22 cellular contexts compared by ENCODE assay signal in the genomic region with DNA sequence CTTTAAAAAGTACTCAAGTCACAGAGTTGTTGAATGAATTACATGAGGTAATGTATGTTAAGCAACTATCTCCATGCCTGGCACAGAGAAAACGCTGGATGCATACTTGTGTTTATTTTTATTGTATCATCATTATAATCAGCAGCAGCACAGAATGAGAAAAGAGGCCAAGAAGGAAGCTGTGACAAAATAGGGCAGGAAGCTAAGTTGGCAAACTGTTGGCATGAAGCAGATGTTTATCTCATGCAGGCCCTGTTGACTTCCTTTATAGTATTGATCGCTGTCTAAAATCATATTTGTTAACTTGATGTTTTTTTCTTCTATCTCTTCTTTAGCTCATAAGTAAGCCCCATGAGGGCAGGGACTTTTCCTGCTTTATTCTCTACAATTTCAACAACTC.
"Had no signal": no experiment of that assay in that cellular context is flagged by ENCODE, and none has a peak within 500 bp of the region (broad histone marks: within the 10 kb centered on the region; RNA-seq: fewer than 3 reads in every experiment).

No MANE protein-coding gene starts in this region.

- DNase-seq: activated B cell treated with CpG ODN at 0.5 μM for 24 hours; activated CD4-positive, alpha-beta T cell treated with anti-CD3 and anti-CD28 coated beads for 1 hour; activated CD4-positive, alpha-beta T cell treated with anti-CD3 and anti-CD28 coated beads, Interleukin-2, amount 10 ng/mL, durations not matched to agents 24 days and 14 days; activated CD4-positive, alpha-beta T cell treated with anti-CD3 and anti-CD28 coated beads, Interleukin-2, amount 50 U/mL, for 48 hours; activated CD8-positive, alpha-beta memory T cell treated with anti-CD3 and anti-CD28 coated beads, Interleukin-2, amount 10 ng/mL, durations not matched to agents 7 days and 5 days; activated effector memory CD4-positive, alpha-beta T cell treated with Interleukin-2 at 50 U/mL for 16 hours; activated naive CD4-positive, alpha-beta T cell; activated T-cell treated with anti-CD3 and anti-CD28 coated beads, Interleukin-2, amount 50 U/mL, for 24 hours; body of pancreas; MM.1S; NCI-H1105; NCI-H1436; NCI-H1694 treated with DMSO at 0.1 percent for 48 hours; NCI-H2029 treated with DMSO at 0.1 percent for 48 hours; NCI-H345; NCI-H510A; NCI-H526 treated with DMSO at 0.1 percent for 48 hours; PC-3; SHP77 treated with DMSO at 0.1 percent for 48 hours; T-helper 17 cell; T1000 had no signal

- ATAC-seq: activated CD8-positive, alpha-beta memory T cell treated with anti-CD3 and anti-CD28 coated beads, Interleukin-2, amount 10 ng/mL, durations not matched to agents 7 days and 5 days; body of pancreas; K562; PC-3; T-helper 17 cell had no signal
